ENCODE assay signal across 22 cellular contexts in the genomic region with DNA sequence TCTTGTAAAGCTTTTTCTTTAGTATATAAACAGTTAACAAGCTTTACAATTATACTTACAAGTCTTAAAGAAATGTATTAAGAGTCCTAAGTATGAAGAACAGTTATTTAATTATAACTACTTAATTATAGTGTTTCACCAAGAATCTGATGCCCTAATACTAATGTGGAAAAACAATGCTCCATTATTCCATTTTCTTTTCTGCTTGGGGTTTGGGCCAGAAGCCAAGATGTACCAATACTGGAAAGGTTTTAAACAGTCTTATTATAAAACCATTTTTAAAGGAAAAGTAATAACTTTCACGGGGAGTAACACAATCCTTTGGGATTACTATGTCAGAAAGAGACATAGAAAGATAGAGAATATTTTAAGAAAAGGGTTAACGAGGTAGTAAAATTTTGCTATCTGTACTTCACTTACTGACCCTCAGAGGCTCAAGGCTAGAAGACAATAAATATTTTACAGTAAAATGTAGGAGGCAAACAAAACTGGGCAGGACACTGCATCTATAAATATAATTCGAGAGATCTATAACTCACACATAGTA.
DNase-seq lines count a peak whose midpoint lies in the region; ATAC-seq and TF ChIP-seq lines count a peak whose summit lies in the region.
"Had no signal": no experiment of that assay in that cellular context is flagged by ENCODE, and none has a peak within 500 bp of the region (broad histone marks: within the 10 kb centered on the region; RNA-seq: fewer than 3 reads in every experiment).

No MANE protein-coding gene starts in this region.

- H4K20me1 ChIP-seq in mammary epithelial cell (ENCODE audit: insufficient read depth, low read length) = no peaks in the 10 kb centered on the region
- H4K20me1 ChIP-seq in hepatocyte (ENCODE audit: insufficient read depth, poor library complexity, severe bottlenecking) = no peaks in the 10 kb centered on the region
- H4K20me1 ChIP-seq: BLaER1 treated with 17β-estradiol and CSF1 and Interleukin-3, amounts not matched to agents 10 nM and 100 nM had no signal

- H3K4me3 ChIP-seq in LNCaP clone FGC (ENCODE audit: low read depth, low read length) (no peak overlapping the region), mammary epithelial cell (replicated peaks in 1 of 3; ENCODE audit: insufficient read depth in 1 of 3, low read depth in 2 of 3, low read length in 3 of 3) (no peak overlapping the region), hepatocyte (no peak overlapping the region), right lobe of liver (no peak overlapping the region)
- H3K4me3 ChIP-seq: BLaER1 treated with 17β-estradiol and CSF1 and Interleukin-3, amounts not matched to agents 10 nM and 100 nM had no signal

- in situ Hi-C loops in G401 (cut with HindIII; ENCODE audit: low sequenced_read_pairs) = loop anchor here (25.0 kb wide), 1 partner anchor 116 kb away; no protein-coding TSS in a partner anchor
- in situ Hi-C loops in mammary epithelial cell (cut with MboI; ENCODE audit: low sequenced_read_pairs in 2 of 2) = no loop called here
- in situ Hi-C loops in ACHN (cut with HindIII; ENCODE audit: low pct_ligation_motif_present, low pct_unique_long_range_greater_than_20kb, low sequenced_read_pairs) = no loop called here

- H2AFZ ChIP-seq in mammary epithelial cell (ENCODE audit: low read depth, low read length) (no peak overlapping the region), hepatocyte (no peak overlapping the region)

- CTCF ChIA-PET in mammary epithelial cell (lab: Charles Lee; ENCODE audit: low non-redundant PET) = no interaction called here

- TF ChIP-seq POLR2A in right lobe of liver (IDR thresholded peaks at IDR 0.05) = no peak

- H3K9ac ChIP-seq in mammary epithelial cell (ENCODE audit: insufficient read depth, low read length) = no peak overlapping the region
- H3K9ac ChIP-seq: BLaER1 treated with 17β-estradiol and CSF1 and Interleukin-3, amounts not matched to agents 10 nM and 100 nM; SK-N-SH had no signal

- dilution Hi-C loops in mammary epithelial cell (cut with HindIII; ENCODE audit: low sequenced_read_pairs) = no loop called here

- intact Hi-C loops in mammary epithelial cell (cut with micrococcal nuclease) = no loop called here
- intact Hi-C loops in right lobe of liver (cut with DNase I) = no loop called here

- no peaks in the 10 kb centered on the region for H3K9me3 ChIP-seq in mammary epithelial cell (replicated peaks; ENCODE audit: insufficient read depth, low read length)
- no peaks in the 10 kb centered on the region for H3K9me3 ChIP-seq in hepatocyte (ENCODE audit: low read depth)
- H3K9me3 ChIP-seq in right lobe of liver = no peaks in the 10 kb centered on the region
- H3K9me3 ChIP-seq: BLaER1 treated with 17β-estradiol and CSF1 and Interleukin-3, amounts not matched to agents 10 nM and 100 nM; SK-N-SH had no signal

- H3K36me3 ChIP-seq in mammary epithelial cell (ENCODE audit: insufficient read depth, low read length) (peaks cover 9% of the 10 kb centered on the region), hepatocyte (replicated peaks; ENCODE audit: insufficient read depth, low read depth) (peaks cover 3% of the 10 kb centered on the region), right lobe of liver (peaks cover 0 to 9% (median under 1%) of the 10 kb centered on the region in 4 donors)

- TF ChIP-seq CTCF in LNCaP clone FGC (IDR thresholded peaks at IDR 0.05; ENCODE audit: control insufficient read depth, extremely low read depth, insufficient read depth) (no peak), mammary epithelial cell (conservative IDR thresholded peaks at IDR 0.05 in 1 of 2, IDR thresholded peaks at IDR 0.05 in 1 of 2; ENCODE audit: extremely low read depth in 1 of 2, insufficient read depth in 1 of 2, low read depth in 1 of 2, low read length in 2 of 2) (no peak), hepatocyte (IDR thresholded peaks at IDR 0.05; ENCODE audit: poor library complexity) (no peak), right lobe of liver (IDR thresholded peaks at IDR 0.05) (no peak)

- H3K79me2 ChIP-seq in mammary epithelial cell (ENCODE audit: insufficient read depth, low read length) (no peaks in the 10 kb centered on the region), hepatocyte (no peaks in the 10 kb centered on the region)

- H3K4me2 ChIP-seq in mammary epithelial cell (ENCODE audit: insufficient read depth, low read depth, low read length) (no peak overlapping the region), hepatocyte (peak overlapping the region; percentile 17)
- H3K4me2 ChIP-seq: BLaER1 treated with 17β-estradiol and CSF1 and Interleukin-3, amounts not matched to agents 10 nM and 100 nM; SK-N-SH had no signal

- H3K9me2 ChIP-seq in hepatocyte (replicated peaks; ENCODE audit: insufficient read depth) = no peaks in the 10 kb centered on the region
- H3K9me2 ChIP-seq: SK-N-SH had no signal

- BruUV-seq in mammary epithelial cell (replicated peaks; lab: Mats Ljungman, UMichigan) = no TSS peak

- H3K27ac ChIP-seq in mammary epithelial cell (ENCODE audit: insufficient read depth, low read depth, low read length) = no peak overlapping the region
- H3K27ac ChIP-seq in hepatocyte = no peak overlapping the region
- H3K27ac ChIP-seq in right lobe of liver = no peak overlapping the region
- H3K27ac ChIP-seq: BLaER1 treated with 17β-estradiol and CSF1 and Interleukin-3, amounts not matched to agents 10 nM and 100 nM; HL-60 had no signal

- ATAC-seq in GM19455 (IDR thresholded peaks at IDR 0.05; ENCODE audit: unreplicated experiment) (no peak), right lobe of liver (no peak)
- ATAC-seq: HepG2 had no signal

- H3K27me3 ChIP-seq in mammary epithelial cell (ENCODE audit: insufficient read depth, low read length) (no peaks in the 10 kb centered on the region), hepatocyte (no peaks in the 10 kb centered on the region), right lobe of liver (no peaks in the 10 kb centered on the region)
- H3K27me3 ChIP-seq: BLaER1 treated with 17β-estradiol and CSF1 and Interleukin-3, amounts not matched to agents 10 nM and 100 nM had no signal

- 11% methylated on average over 3 of the region's 3 CpGs for WGBS in mammary epithelial cell (ENCODE audit: low coverage, missing lambda C conversion rate)
- WGBS in hepatocyte (ENCODE audit: low lambda C conversion rate, missing lambda C conversion rate) = 48% methylated on average over 3 of the region's 3 CpGs
- WGBS in right lobe of liver (ENCODE audit: insufficient coverage, low coverage, low lambda C conversion rate, missing lambda C conversion rate) = 86% methylated on average over 3 of the region's 3 CpGs

- peak; percentile 52 for DNase-seq in G401 (ENCODE audit: low spot score)
- DNase-seq in LNCaP clone FGC (ENCODE audit: low read depth) = peak; percentile 14
- DNase-seq in mammary epithelial cell = peak; percentile 7
- DNase-seq in hepatocyte (ENCODE audit: low spot score) = no peak
- DNase-seq in right lobe of liver = no peak
- no peak for DNase-seq in ACHN
- DNase-seq: Calu3; CD4-positive, alpha-beta memory T cell; DMS153; GDM1; KBM-7; NCI-H1092 treated with DMSO at 0.1 percent for 48 hours; NCI-H2029 treated with DMSO at 0.1 percent for 48 hours; NCI-H226; NCI-H510A treated with DMSO at 0.1 percent for 48 hours; NCI-H748 treated with DMSO at 0.1 percent for 48 hours; SIG-M5; SK-N-SH had no signal

- H3K4me1 ChIP-seq in mammary epithelial cell (ENCODE audit: insufficient read depth, low read length) (no peaks in the 10 kb centered on the region), hepatocyte (ENCODE audit: insufficient read depth) (peaks cover 6% of the 10 kb centered on the region), right lobe of liver (peaks cover 0 to 8% (median 4%) of the 10 kb centered on the region in 4 donors)
- H3K4me1 ChIP-seq: BLaER1 treated with 17β-estradiol and CSF1 and Interleukin-3, amounts not matched to agents 10 nM and 100 nM had no signal

Comparison
In these comparisons a context has a peak if more than half of its experiments do, and no peak if none do; other contexts are left out.
1. DNase-seq: peak in G401 (single experiment), LNCaP clone FGC (single experiment) and mammary epithelial cell (single experiment); none in hepatocyte (single experiment), right lobe of liver (0 of 3) and ACHN (single experiment).